Comparison of ENCODE assay signal across 38 cellular contexts in genomic region chr10:99850767-99851127, GRCh38.
DNase-seq lines count a peak whose midpoint lies in the region; ATAC-seq, FAIRE-seq and TF ChIP-seq lines count a peak whose summit lies in the region.
"Had no signal": no experiment of that assay in that cellular context is flagged by ENCODE, and none has a peak within 500 bp of the region (broad histone marks: within the 10 kb centered on the region; RNA-seq: fewer than 3 reads in every experiment).

No MANE protein-coding gene starts in this region.

- H3K27me3 Mint-ChIP-seq in WTC11 (ENCODE audit: low read depth) (peaks cover 6% of the 10 kb centered on the region; the same call in 1 of the 2 replicates), nephron (ENCODE audit: low read depth) (peaks cover 13% of the 10 kb centered on the region)
- H3K27me3 Mint-ChIP-seq: activated CD8-positive, alpha-beta memory T cell treated with anti-CD3 and anti-CD28 coated beads, Interleukin-2, amount 10 ng/mL, durations not matched to agents 7 days and 5 days; memory B cell had no signal

- H3K9me3 ChIP-seq in HepG2 (ENCODE audit: low read length), result no peaks in the 10 kb centered on the region
- H3K9me3 ChIP-seq in right lobe of liver, result no peaks in the 10 kb centered on the region
- H3K9me3 ChIP-seq in MG63, result no peaks in the 10 kb centered on the region
- H3K9me3 ChIP-seq: A549, left lung, psoas muscle, sigmoid colon, SK-N-SH, upper lobe of left lung had no signal

- H2AFZ ChIP-seq in HepG2 (ENCODE audit: low read length), result no peak overlapping the region

- no peak for TF ChIP-seq RAD21 in HepG2 (CRISPR knock-in tag; IDR thresholded peaks at IDR 0.05)

- FAIRE-seq in HepG2 (lab: Jason Lieb, UNC), result no peak
- FAIRE-seq: A549, astrocyte, colon, D721Med had no signal

- TF ChIP-seq CTCF in HepG2 (CRISPR knock-in tag; IDR thresholded peaks at IDR 0.05), result no peak
- no peak for TF ChIP-seq CTCF in right lobe of liver (IDR thresholded peaks at IDR 0.05)
- TF ChIP-seq CTCF in WTC11 (IDR thresholded peaks at IDR 0.05), result no peak
- no peak for TF ChIP-seq CTCF in nephron (IDR thresholded peaks at IDR 0.05; ENCODE audit: unreplicated experiment in 3 of 3)
- TF ChIP-seq CTCF in GM13977 (IDR thresholded peaks at IDR 0.05; ENCODE audit: extremely low read depth, insufficient read depth, missing control alignments), result no peak

- intact Hi-C loops in HepG2 (cut with micrococcal nuclease; ENCODE audit: unreplicated experiment), result no loop called here
- intact Hi-C loops in right lobe of liver (cut with DNase I), result no loop called here

- H3K27ac ChIP-seq in HepG2 (ENCODE audit: extremely low read length, insufficient read depth, low read length) (peak overlapping the region; percentile 69), right lobe of liver (no peak overlapping the region)
- H3K27ac ChIP-seq: cardiac muscle cell, psoas muscle, sigmoid colon, upper lobe of left lung had no signal

- H3K4me2 ChIP-seq in HepG2 (ENCODE audit: low read depth, low read length), result no peak overlapping the region
- H3K4me2 ChIP-seq: A549, SK-N-SH had no signal

- no peak overlapping the region for H3K9ac ChIP-seq in HepG2 (ENCODE audit: insufficient read depth, low read depth, low read length)
- H3K9ac ChIP-seq: SK-N-SH had no signal

- CTCF ChIA-PET in HepG2 (lab: Yijun Ruan, JAX; ENCODE audit: low intra/inter-chr PET ratio, low total read pairs), result no interaction called here
- CTCF ChIA-PET in WTC11 (lab: Charles Lee), result interaction anchor here (1.7 to 3.5 kb wide), 2 partner anchors 8 to 195 kb away, joined by 7 to 22 read pairs; no protein-coding TSS in a partner anchor

- H3K4me3 Mint-ChIP-seq in WTC11 (peak overlapping the region; percentile 51), nephron (no peak overlapping the region)
- H3K4me3 Mint-ChIP-seq: activated CD8-positive, alpha-beta memory T cell treated with anti-CD3 and anti-CD28 coated beads, Interleukin-2, amount 10 ng/mL, durations not matched to agents 7 days and 5 days; CD4-positive, CD25-positive, alpha-beta regulatory T cell; memory B cell had no signal

- peaks cover 52% of the 10 kb centered on the region for H3K4me1 ChIP-seq in HepG2 (ENCODE audit: insufficient read depth, low read length)
- peaks cover 0 to 42% (median 18%) of the 10 kb centered on the region in 4 donors for H3K4me1 ChIP-seq in right lobe of liver

- 92% methylated on average over 5 of the region's 5 CpGs for WGBS in HepG2 (ENCODE audit: low lambda C conversion rate)
- WGBS in right lobe of liver (ENCODE audit: insufficient coverage, low coverage, low lambda C conversion rate, missing lambda C conversion rate), result 59% methylated on average over 5 of the region's 5 CpGs

- TF ChIP-seq EP300 in HepG2 (IDR thresholded peaks at IDR 0.05; ENCODE audit: low read depth in 2 of 2, low read length in 2 of 2) (no peak), HepG2 (CRISPR knock-in tag; IDR thresholded peaks at IDR 0.05; ENCODE audit: borderline replicate concordance) (no peak)

- no peaks in the 10 kb centered on the region for H3K36me3 Mint-ChIP-seq in WTC11
- no peaks in the 10 kb centered on the region for H3K36me3 Mint-ChIP-seq in nephron (ENCODE audit: low read depth)
- H3K36me3 Mint-ChIP-seq: activated CD8-positive, alpha-beta memory T cell treated with anti-CD3 and anti-CD28 coated beads, Interleukin-2, amount 10 ng/mL, durations not matched to agents 7 days and 5 days had no signal

- H3K27ac Mint-ChIP-seq in WTC11, result peak overlapping the region; percentile 67
- H3K27ac Mint-ChIP-seq in nephron, result peak overlapping the region; percentile 4 to 18 (median 8)
- H3K27ac Mint-ChIP-seq: activated CD8-positive, alpha-beta memory T cell treated with anti-CD3 and anti-CD28 coated beads, Interleukin-2, amount 10 ng/mL, durations not matched to agents 7 days and 5 days; memory B cell had no signal

- no peaks in the 10 kb centered on the region; the same call in none of the 2 replicates for H4K20me1 ChIP-seq in HepG2 (ENCODE audit: insufficient read depth, low read length)

- H3K9me3 Mint-ChIP-seq in WTC11, result no peaks in the 10 kb centered on the region
- H3K9me3 Mint-ChIP-seq in nephron, result no peaks in the 10 kb centered on the region
- H3K9me3 Mint-ChIP-seq: memory B cell had no signal

- H3K79me2 ChIP-seq in HepG2 (ENCODE audit: insufficient read depth, low read length), result no peaks in the 10 kb centered on the region

- ATAC-seq in HepG2, result no peak
- ATAC-seq in right lobe of liver, result no peak
- no peak for ATAC-seq in WTC11
- no peak for ATAC-seq in HG02870 (IDR thresholded peaks at IDR 0.05; ENCODE audit: unreplicated experiment)
- ATAC-seq: activated CD4-positive, CD25-positive, alpha-beta regulatory T cell treated with anti-CD3 and anti-CD28 coated beads, Interleukin-2, amount 50 U/mL, for 24 hours; activated CD8-positive, alpha-beta memory T cell treated with anti-CD3 and anti-CD28 coated beads, Interleukin-2, amount 10 ng/mL, durations not matched to agents 7 days and 5 days; left lung; psoas muscle; Right ventricle myocardium inferior had no signal

- H3K27me3 ChIP-seq in HepG2 (ENCODE audit: control insufficient read depth in 1 of 2, insufficient read depth in 2 of 2, low read length in 2 of 2) (no peaks in the 10 kb centered on the region), right lobe of liver (no peaks in the 10 kb centered on the region), MG63 (no peaks in the 10 kb centered on the region)
- H3K27me3 ChIP-seq: cardiac muscle cell, left lung, sigmoid colon, upper lobe of left lung had no signal

- H3K4me1 Mint-ChIP-seq in WTC11 (peaks cover 73% of the 10 kb centered on the region), nephron (peaks cover 18% of the 10 kb centered on the region)

- H3K4me3 ChIP-seq in HepG2 (replicated peaks in 1 of 3; ENCODE audit: insufficient read depth in 1 of 3, low read depth in 2 of 3, low read length in 3 of 3) (no peak overlapping the region), right lobe of liver (no peak overlapping the region), MG63 (no peak overlapping the region)
- H3K4me3 ChIP-seq: A549, cardiac muscle cell, left lung, psoas muscle, sigmoid colon, upper lobe of left lung had no signal

- in situ Hi-C loops in HepG2 (cut with HindIII; ENCODE audit: extremely low pct_ligation_motif_present, low pct_unique_long_range_greater_than_20kb), result loop anchor here (10.0 kb wide), 1 partner anchor 254 kb away; no protein-coding TSS in a partner anchor
- in situ Hi-C loops in GM13977 (cut with MboI; ENCODE audit: low pct_unique_long_range_greater_than_20kb, low sequenced_read_pairs, unreplicated experiment), result no loop called here

- POLR2A ChIA-PET in HepG2 (lab: Yijun Ruan, JAX), result interaction anchor here (0.8 kb wide), 1 partner anchor 9 kb away, joined by 3 read pairs; no protein-coding TSS in a partner anchor
- POLR2A ChIA-PET in WTC11 (lab: Charles Lee), result interaction anchor here (0.5 kb wide), 1 partner anchor 388 kb away, joined by 7 read pairs; no protein-coding TSS in a partner anchor

- DNase-seq in HepG2 (ENCODE audit: low spot score), result no peak
- no peak for DNase-seq in right lobe of liver
- no peak for DNase-seq in WTC11 (ENCODE audit: low spot score)
- DNase-seq in GM13977 (ENCODE audit: low spot score), result no peak
- DNase-seq in MG63, result no peak
- no peak for DNase-seq in cortex of kidney (lab: John Stamatoyannopoulos, UW)
- DNase-seq: activated CD4-positive, alpha-beta T cell treated with anti-CD3 and anti-CD28 coated beads, Interleukin-2, amount 50 U/mL, for 4 hours; activated CD8-positive, alpha-beta memory T cell treated with anti-CD3 and anti-CD28 coated beads, Interleukin-2, amount 10 ng/mL, durations not matched to agents 7 days and 5 days; activated gamma-delta T cell treated with Interleukin-2 at 50 U/mL for 16 hours; activated T-cell treated with anti-CD3 and anti-CD28 coated beads, Interleukin-2, amount 50 U/mL, for 48 hours; AML-193; CD4-positive, CD25-positive, alpha-beta regulatory T cell; effector CD8-positive, alpha-beta T cell; HCEC 1CT; hypothalamus; islet precursor cell; left lung; NCI-H1092; NCI-H1694 treated with DMSO at 0.1 percent for 48 hours; NCI-H2171; NCI-H510A treated with DMSO at 0.1 percent for 48 hours; psoas muscle; sigmoid colon; SK-N-SH; stimulated activated CD4-positive, alpha-beta T cell treated with anti-CD3 and anti-CD28 coated beads, Interleukin-12 subunit alpha, Interleukin-12 subunit beta, amount 100 ng/mL, for 4 hours; stimulated activated CD4-positive, alpha-beta T cell treated with anti-CD3 and anti-CD28 coated beads, Interleukin-4, amount 100 ng/mL, for 24 hours; T-helper 2 cell; upper lobe of left lung had no signal

- H3K36me3 ChIP-seq in HepG2 (replicated peaks in 1 of 2; ENCODE audit: control insufficient read depth in 1 of 2, insufficient read depth in 2 of 2, low read length in 2 of 2) (peaks cover 26 to 67% of the 10 kb centered on the region in 2 experiments), right lobe of liver (peaks cover 0 to 71% (median 29%) of the 10 kb centered on the region in 4 donors), MG63 (no peaks in the 10 kb centered on the region)
- H3K36me3 ChIP-seq: cardiac muscle cell, left lung, sigmoid colon, upper lobe of left lung had no signal

- TF ChIP-seq POLR2A in HepG2 (IDR thresholded peaks at IDR 0.05; ENCODE audit: insufficient read depth in 1 of 2, low read depth in 2 of 2, low read length in 2 of 2) (no peak), right lobe of liver (IDR thresholded peaks at IDR 0.05) (no peak)

- BruUV-seq in HepG2 (replicated peaks; lab: Mats Ljungman, UMichigan), result no TSS peak

TF ChIP-seq in HepG2, 621 proteins besides CTCF, POLR2A, EP300 and RAD21:
- no peak for TF ChIP-seq MIER2 (CRISPR knock-in tag; IDR thresholded peaks at IDR 0.05)
- TF ChIP-seq RBM22 (optimal IDR thresholded peaks at IDR 0.05; ENCODE audit: low read length), result peak; percentile 20
- TF ChIP-seq CREM (IDR thresholded peaks at IDR 0.05), result no peak
- no peak for TF ChIP-seq CREM (CRISPR knock-in tag; IDR thresholded peaks at IDR 0.05)
- peak; percentile 14; the same call in 1 of the 2 replicates for TF ChIP-seq POLR2G (IDR thresholded peaks at IDR 0.05; ENCODE audit: low read depth, low read length)

TF ChIP-seq in WTC11, 78 proteins besides CTCF, POLR2A, EP300 and RAD21 (continues in another document):
- TF ChIP-seq ZNF219 (CRISPR knock-in tag; IDR thresholded peaks at IDR 0.05; ENCODE audit: borderline replicate concordance) (no peak), ERG (CRISPR knock-in tag; IDR thresholded peaks at IDR 0.05) (no peak)
